Comparison of ENCODE assay signal across 24 cellular contexts in genomic region chr11:87076874-87077429, GRCh38.
"Had no signal": no experiment of that assay in that cellular context is flagged by ENCODE, and none has a peak within 500 bp of the region (broad histone marks: within the 10 kb centered on the region; RNA-seq: fewer than 3 reads in every experiment).

No MANE protein-coding gene starts in this region.

- H3K27ac ChIP-seq: dorsolateral prefrontal cortex, heart right ventricle, left ventricle myocardium inferior, parathyroid adenoma, psoas muscle, spleen, stomach, thoracic aorta, transverse colon had no signal

- H3K4me3 ChIP-seq: dorsolateral prefrontal cortex, heart right ventricle, left ventricle myocardium inferior, lung, psoas muscle, spleen, stomach, thoracic aorta, transverse colon had no signal

- H3K27me3 Mint-ChIP-seq: naive B cell had no signal

- H3K4me3 Mint-ChIP-seq: naive B cell, nephron had no signal

- ATAC-seq: heart right ventricle, sciatic nerve had no signal

- H3K9me3 ChIP-seq: psoas muscle, stomach, thoracic aorta, transverse colon had no signal

- H3K27me3 ChIP-seq: dorsolateral prefrontal cortex, heart right ventricle, spleen, stomach, transverse colon had no signal

- H3K4me1 ChIP-seq: left ventricle myocardium inferior, parathyroid adenoma, psoas muscle, stomach, transverse colon had no signal

- H3K27ac Mint-ChIP-seq: nephron had no signal

- DNase-seq: cortex of kidney; dorsolateral prefrontal cortex; effector CD8-positive, alpha-beta T cell; heart right ventricle; hypothalamus; left ventricle myocardium inferior; mesendoderm; naive B cell; occipital lobe; psoas muscle; retina; spleen; stimulated activated CD4-positive, alpha-beta T cell treated with anti-CD3 and anti-CD28 coated beads, Interleukin-15, amount 100 ng/mL, for 24 hours; stimulated activated CD4-positive, alpha-beta T cell treated with anti-CD3 and anti-CD28 coated beads, Interleukin-1b, Interleukin-23, amount 100 ng/mL, for 48 hours; stimulated activated CD4-positive, alpha-beta T cell treated with anti-CD3 and anti-CD28 coated beads, Interleukin-4, amount 100 ng/mL, for 24 hours; stimulated activated naive CD4-positive, alpha-beta T cell; stomach; substantia nigra; transverse colon had no signal
